In the genomic region with DNA sequence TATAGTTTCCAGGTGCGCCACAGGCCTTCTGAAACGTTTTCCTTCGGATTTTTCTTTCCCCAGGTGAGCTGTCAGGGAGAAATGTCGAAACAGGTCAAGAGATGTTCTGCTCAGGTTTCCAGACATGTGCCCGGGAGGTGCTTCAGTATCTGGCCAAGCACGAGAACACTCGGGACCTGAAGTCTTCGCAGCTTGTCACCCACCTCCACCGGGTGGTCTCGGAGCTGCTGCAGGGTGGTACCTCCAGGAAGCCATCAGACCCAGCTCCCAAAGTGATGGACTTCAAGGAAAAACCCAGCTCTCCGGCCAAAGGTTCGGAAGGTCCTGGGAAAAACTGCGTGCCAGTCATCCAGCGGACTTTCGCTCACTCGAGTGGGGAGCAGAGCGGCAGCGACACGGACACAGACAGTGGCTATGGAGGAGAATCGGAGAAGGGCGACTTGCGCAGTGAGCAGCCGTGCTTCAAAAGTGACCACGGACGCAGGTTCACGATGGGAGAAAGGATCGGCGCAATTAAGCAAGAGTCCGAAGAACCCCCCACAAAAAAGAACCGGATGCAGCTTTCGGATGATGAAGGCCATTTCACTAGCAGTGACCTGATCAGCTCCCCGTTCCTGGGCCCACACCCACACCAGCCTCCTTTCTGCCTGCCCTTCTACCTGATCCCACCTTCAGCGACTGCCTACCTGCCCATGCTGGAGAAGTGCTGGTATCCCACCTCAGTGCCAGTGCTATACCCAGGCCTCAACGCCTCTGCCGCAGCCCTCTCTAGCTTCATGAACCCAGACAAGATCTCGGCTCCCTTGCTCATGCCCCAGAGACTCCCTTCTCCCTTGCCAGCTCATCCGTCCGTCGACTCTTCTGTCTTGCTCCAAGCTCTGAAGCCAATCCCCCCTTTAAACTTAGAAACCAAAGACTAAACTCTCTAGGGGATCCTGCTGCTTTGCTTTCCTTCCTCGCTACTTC, we compare ENCODE assay signal across 2 cellular contexts.
TF ChIP-seq lines count a peak whose summit lies in the region.

No MANE protein-coding gene starts in this region.

TF ChIP-seq in SK-N-SH, 30 proteins besides CTCF, POLR2A, EP300 and RAD21 (continued from another document):
- TF ChIP-seq, protein P1, sequence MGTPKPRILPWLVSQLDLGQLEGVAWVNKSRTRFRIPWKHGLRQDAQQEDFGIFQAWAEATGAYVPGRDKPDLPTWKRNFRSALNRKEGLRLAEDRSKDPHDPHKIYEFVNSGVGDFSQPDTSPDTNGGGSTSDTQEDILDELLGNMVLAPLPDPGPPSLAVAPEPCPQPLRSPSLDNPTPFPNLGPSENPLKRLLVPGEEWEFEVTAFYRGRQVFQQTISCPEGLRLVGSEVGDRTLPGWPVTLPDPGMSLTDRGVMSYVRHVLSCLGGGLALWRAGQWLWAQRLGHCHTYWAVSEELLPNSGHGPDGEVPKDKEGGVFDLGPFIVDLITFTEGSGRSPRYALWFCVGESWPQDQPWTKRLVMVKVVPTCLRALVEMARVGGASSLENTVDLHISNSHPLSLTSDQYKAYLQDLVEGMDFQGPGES (IDR thresholded peaks at IDR 0.05; ENCODE audit: low read depth, low read length), result no peak
TF ChIP-seq in SK-N-SH: peak in this region for 0.

TF ChIP-seq in SK-N-SH treated with all-trans-retinoic acid at 6 μM for 48 hours, 23 proteins besides CTCF, POLR2A, EP300 and RAD21 (continued from another document):
- TF ChIP-seq, protein P2, sequence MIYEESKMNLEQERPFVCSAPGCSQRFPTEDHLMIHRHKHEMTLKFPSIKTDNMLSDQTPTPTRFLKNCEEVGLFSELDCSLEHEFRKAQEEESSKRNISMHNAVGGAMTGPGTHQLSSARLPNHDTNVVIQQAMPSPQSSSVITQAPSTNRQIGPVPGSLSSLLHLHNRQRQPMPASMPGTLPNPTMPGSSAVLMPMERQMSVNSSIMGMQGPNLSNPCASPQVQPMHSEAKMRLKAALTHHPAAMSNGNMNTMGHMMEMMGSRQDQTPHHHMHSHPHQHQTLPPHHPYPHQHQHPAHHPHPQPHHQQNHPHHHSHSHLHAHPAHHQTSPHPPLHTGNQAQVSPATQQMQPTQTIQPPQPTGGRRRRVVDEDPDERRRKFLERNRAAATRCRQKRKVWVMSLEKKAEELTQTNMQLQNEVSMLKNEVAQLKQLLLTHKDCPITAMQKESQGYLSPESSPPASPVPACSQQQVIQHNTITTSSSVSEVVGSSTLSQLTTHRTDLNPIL (CRISPR knock-in tag; IDR thresholded peaks at IDR 0.05; ENCODE audit: low read depth), result no peak
- TF ChIP-seq ZNF8 (CRISPR knock-in tag; IDR thresholded peaks at IDR 0.05) (no peak), CSDC2 (CRISPR knock-in tag; IDR thresholded peaks at IDR 0.05) (no peak), ESRRG (CRISPR knock-in tag; IDR thresholded peaks at IDR 0.05) (no peak), OSR1 (CRISPR knock-in tag; IDR thresholded peaks at IDR 0.05) (no peak), RARB (CRISPR knock-in tag; IDR thresholded peaks at IDR 0.05) (no peak), ARNTL (CRISPR knock-in tag; IDR thresholded peaks at IDR 0.05; ENCODE audit: borderline replicate concordance, low read depth) (no peak), TCF4 (CRISPR knock-in tag; IDR thresholded peaks at IDR 0.05; ENCODE audit: borderline replicate concordance) (no peak)
- TF ChIP-seq, protein P3, sequence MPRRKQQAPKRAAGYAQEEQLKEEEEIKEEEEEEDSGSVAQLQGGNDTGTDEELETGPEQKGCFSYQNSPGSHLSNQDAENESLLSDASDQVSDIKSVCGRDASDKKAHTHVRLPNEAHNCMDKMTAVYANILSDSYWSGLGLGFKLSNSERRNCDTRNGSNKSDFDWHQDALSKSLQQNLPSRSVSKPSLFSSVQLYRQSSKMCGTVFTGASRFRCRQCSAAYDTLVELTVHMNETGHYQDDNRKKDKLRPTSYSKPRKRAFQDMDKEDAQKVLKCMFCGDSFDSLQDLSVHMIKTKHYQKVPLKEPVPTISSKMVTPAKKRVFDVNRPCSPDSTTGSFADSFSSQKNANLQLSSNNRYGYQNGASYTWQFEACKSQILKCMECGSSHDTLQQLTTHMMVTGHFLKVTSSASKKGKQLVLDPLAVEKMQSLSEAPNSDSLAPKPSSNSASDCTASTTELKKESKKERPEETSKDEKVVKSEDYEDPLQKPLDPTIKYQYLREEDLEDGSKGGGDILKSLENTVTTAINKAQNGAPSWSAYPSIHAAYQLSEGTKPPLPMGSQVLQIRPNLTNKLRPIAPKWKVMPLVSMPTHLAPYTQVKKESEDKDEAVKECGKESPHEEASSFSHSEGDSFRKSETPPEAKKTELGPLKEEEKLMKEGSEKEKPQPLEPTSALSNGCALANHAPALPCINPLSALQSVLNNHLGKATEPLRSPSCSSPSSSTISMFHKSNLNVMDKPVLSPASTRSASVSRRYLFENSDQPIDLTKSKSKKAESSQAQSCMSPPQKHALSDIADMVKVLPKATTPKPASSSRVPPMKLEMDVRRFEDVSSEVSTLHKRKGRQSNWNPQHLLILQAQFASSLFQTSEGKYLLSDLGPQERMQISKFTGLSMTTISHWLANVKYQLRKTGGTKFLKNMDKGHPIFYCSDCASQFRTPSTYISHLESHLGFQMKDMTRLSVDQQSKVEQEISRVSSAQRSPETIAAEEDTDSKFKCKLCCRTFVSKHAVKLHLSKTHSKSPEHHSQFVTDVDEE (CRISPR knock-in tag; IDR thresholded peaks at IDR 0.05), result no peak
- TF ChIP-seq, protein P4, sequence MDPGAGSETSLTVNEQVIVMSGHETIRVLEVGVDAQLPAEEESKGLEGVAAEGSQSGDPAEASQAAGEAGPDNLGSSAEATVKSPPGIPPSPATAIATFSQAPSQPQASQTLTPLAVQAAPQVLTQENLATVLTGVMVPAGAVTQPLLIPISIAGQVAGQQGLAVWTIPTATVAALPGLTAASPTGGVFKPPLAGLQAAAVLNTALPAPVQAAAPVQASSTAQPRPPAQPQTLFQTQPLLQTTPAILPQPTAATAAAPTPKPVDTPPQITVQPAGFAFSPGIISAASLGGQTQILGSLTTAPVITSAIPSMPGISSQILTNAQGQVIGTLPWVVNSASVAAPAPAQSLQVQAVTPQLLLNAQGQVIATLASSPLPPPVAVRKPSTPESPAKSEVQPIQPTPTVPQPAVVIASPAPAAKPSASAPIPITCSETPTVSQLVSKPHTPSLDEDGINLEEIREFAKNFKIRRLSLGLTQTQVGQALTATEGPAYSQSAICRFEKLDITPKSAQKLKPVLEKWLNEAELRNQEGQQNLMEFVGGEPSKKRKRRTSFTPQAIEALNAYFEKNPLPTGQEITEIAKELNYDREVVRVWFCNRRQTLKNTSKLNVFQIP (CRISPR knock-in tag; IDR thresholded peaks at IDR 0.05; ENCODE audit: borderline replicate concordance, low read depth), result no peak
